8 cellular contexts compared by ENCODE assay signal in the genomic region with DNA sequence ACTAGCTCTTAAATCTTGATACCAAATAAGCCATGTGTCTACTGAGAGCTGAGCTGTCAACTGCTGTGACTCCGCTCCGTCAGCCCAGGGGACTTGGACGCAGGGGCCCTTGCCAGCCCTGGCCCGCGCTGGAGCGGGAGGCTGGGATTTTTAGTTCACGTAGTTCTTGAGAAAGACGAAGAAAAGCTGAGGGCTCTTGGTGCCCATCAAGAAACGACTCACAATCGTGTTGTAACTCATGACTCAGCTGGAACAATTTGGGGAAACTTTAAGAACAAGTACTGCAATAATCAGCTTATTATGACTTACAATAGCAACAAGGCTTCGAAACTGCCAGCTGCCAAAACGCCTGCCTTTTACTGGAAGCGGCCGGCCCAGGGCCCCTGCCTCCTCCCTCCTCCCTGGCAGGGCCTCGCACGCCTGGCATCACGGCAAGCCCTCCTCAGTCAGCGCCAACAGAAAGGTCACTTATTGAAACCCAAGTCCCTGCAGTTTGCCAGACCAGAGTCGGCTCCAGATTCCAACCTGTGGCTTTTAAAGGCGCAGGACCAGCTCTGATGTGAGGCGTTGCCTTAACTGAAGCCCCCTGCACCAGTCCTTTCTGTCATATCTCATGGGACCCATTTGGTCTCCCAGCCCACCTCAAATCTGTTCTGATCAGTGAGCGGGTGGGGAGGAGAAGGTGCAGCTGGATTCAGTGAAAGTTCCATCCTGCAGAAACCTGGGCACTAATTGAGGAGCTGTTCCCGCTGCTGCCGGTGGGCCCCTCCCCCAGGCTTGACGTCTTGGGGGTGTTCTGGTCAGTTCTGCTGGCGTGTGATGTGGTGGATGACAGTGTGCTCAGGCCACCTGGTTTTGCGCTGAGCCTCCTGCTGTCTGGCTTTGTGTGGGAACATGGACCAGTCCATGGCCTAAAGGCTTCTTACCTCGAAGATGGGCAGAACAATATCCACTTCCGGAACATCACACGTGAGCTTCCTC.
DNase-seq lines count a peak whose midpoint lies in the region; ATAC-seq and TF ChIP-seq lines count a peak whose summit lies in the region.

No MANE protein-coding gene starts in this region.

- no peak overlapping the region for H2AFZ ChIP-seq in HCT116 (ENCODE audit: low read depth, low read length, poor library complexity, severe bottlenecking)

- no peaks in the 10 kb centered on the region for H3K9me3 ChIP-seq in A673 (ENCODE audit: low read depth, low read length, poor library complexity, severe bottlenecking)
- H3K9me3 ChIP-seq in HCT116 (ENCODE audit: control insufficient read depth in 1 of 2, insufficient read depth in 1 of 2, low read depth in 1 of 2, low read length in 2 of 2) = no peaks in the 10 kb centered on the region
- H3K9me3 ChIP-seq in adipocyte (ENCODE audit: control insufficient read depth, low read length) = no peaks in the 10 kb centered on the region

- RAD21 ChIA-PET in HCT116 (lab: Charles Lee; ENCODE audit: low non-redundant PET in 1 of 2, low total read pairs in 2 of 2, uncharacterized antibody in 2 of 2, unreplicated experiment in 2 of 2) = interaction anchor here (1.7 to 3.1 kb wide), 3 partner anchors 232 to 1091 kb away, joined by 4 to 25 read pairs (median 13); no protein-coding TSS in a partner anchor

- TF ChIP-seq RAD21 in HCT116 (IDR thresholded peaks at IDR 0.05; ENCODE audit: low read depth) = no peak

- H3K4me1 ChIP-seq in A673 (ENCODE audit: insufficient read depth, low read length, poor library complexity, severe bottlenecking) = peaks cover 37% of the 10 kb centered on the region
- no peaks in the 10 kb centered on the region; a peak in 1 of 4 replicates for H3K4me1 ChIP-seq in HCT116 (ENCODE audit: control insufficient read depth in 1 of 2, insufficient read depth in 2 of 2, low read length in 2 of 2)
- peaks cover 44% of the 10 kb centered on the region for H3K4me1 ChIP-seq in adipocyte (ENCODE audit: control insufficient read depth, insufficient read depth, low read length)

- H3K4me1 Mint-ChIP-seq in progenitor cell of endocrine pancreas (ENCODE audit: low read depth) = peaks cover 4% of the 10 kb centered on the region

- TF ChIP-seq POLR2A in HCT116 (IDR thresholded peaks at IDR 0.05; ENCODE audit: borderline replicate concordance, extremely low read depth, insufficient read depth, insufficient read length) = no peak

- CTCF ChIA-PET in A673 (lab: Charles Lee) = interaction anchor here (0.7 to 3.2 kb wide), 5 partner anchors 8 to 1091 kb away, joined by 3 to 24 read pairs (median 8); no protein-coding TSS in a partner anchor
- CTCF ChIA-PET in HCT116 (lab: Charles Lee) = interaction anchor here (1.0 to 7.3 kb wide), 5 partner anchors 9 to 1091 kb away, joined by 3 to 125 read pairs (median 13); no protein-coding TSS in a partner anchor

- H3K9me3 Mint-ChIP-seq in progenitor cell of endocrine pancreas (ENCODE audit: low read depth) = no peaks in the 10 kb centered on the region

- POLR2A ChIA-PET in A673 (lab: Charles Lee; ENCODE audit: low non-redundant PET) = interaction anchor here (0.6 kb wide), 1 partner anchor 176 kb away, joined by 3 read pairs; no protein-coding TSS in a partner anchor
- POLR2A ChIA-PET in HCT116 (lab: Charles Lee) = interaction anchor here (0.8 to 1.0 kb wide), 3 partner anchors 9 to 227 kb away, joined by 3 to 4 read pairs (median 4); no protein-coding TSS in a partner anchor

- BruUV-seq in A673 (replicated peaks; lab: Mats Ljungman, UMichigan) = no TSS peak
- BruUV-seq in HCT116 (replicated peaks; lab: Mats Ljungman, UMichigan) = no TSS peak

- DNase-seq in A673 (ENCODE audit: low spot score) (peak; percentile 82), HCT116 (ENCODE audit: low read depth, low spot score) (no peak), adipocyte (ENCODE audit: low read depth) (peak; percentile 93), cardiac septum (ENCODE audit: low spot score) (peak; percentile 92), progenitor cell of endocrine pancreas (ENCODE audit: low spot score, unreplicated experiment) (no peak), HUDEP-2 (lab: John Stamatoyannopoulos, UW; ENCODE audit: unreplicated experiment in 76 of 76) (no peak)

- H3K4me3 Mint-ChIP-seq in progenitor cell of endocrine pancreas (ENCODE audit: low read depth) = no peak overlapping the region

- H3K4me2 ChIP-seq in HCT116 (ENCODE audit: low read length) = no peak overlapping the region

- peaks cover 36% of the 10 kb centered on the region for H3K36me3 ChIP-seq in A673 (ENCODE audit: insufficient read depth, low read length, poor library complexity, severe bottlenecking)
- peaks cover 20 to 23% of the 10 kb centered on the region in 2 experiments for H3K36me3 ChIP-seq in HCT116 (ENCODE audit: control insufficient read depth in 1 of 2, insufficient read depth in 2 of 2, low read length in 2 of 2)
- peaks cover 40% of the 10 kb centered on the region for H3K36me3 ChIP-seq in adipocyte (ENCODE audit: control insufficient read depth, insufficient read depth, low read length, severe bottlenecking)

- H3K79me2 ChIP-seq in HCT116 (ENCODE audit: insufficient read depth, low read length) = peaks cover 9% of the 10 kb centered on the region; the same call in 1 of the 2 replicates

- H3K9ac ChIP-seq in HCT116 (ENCODE audit: low read length) (no peak overlapping the region), adipocyte (ENCODE audit: low read length) (peak overlapping the region; percentile 83)

- H3K27ac ChIP-seq in A673 (ENCODE audit: low read depth, low read length, poor library complexity, severe bottlenecking) = peak overlapping the region; percentile 76
- no peak overlapping the region for H3K27ac ChIP-seq in HCT116 (ENCODE audit: low read depth, low read length)

- no peak; the same call in 1 of the 2 replicates for ATAC-seq in HCT116
- no peak for ATAC-seq in HG03039 (IDR thresholded peaks at IDR 0.05; ENCODE audit: unreplicated experiment)
- no peak for ATAC-seq in GM21423 (IDR thresholded peaks at IDR 0.05; ENCODE audit: unreplicated experiment)

- intact Hi-C loops in A673 (cut with micrococcal nuclease; ENCODE audit: unreplicated experiment) (loop anchor here (5.0 kb wide), 1 partner anchor 1293 kb away; no protein-coding TSS in a partner anchor), HCT116 (cut with micrococcal nuclease) (no loop called here), cardiac septum (cut with DNase I) (loop anchor here (5.0 kb wide), 1 partner anchor 227 kb away; no protein-coding TSS in a partner anchor)

- no peaks in the 10 kb centered on the region for H3K27me3 ChIP-seq in A673 (replicated peaks; ENCODE audit: insufficient read depth, low read depth, low read length, poor library complexity)
- no peaks in the 10 kb centered on the region for H3K27me3 ChIP-seq in HCT116 (ENCODE audit: insufficient read depth, low read length)
- no peaks in the 10 kb centered on the region for H3K27me3 ChIP-seq in adipocyte (replicated peaks; ENCODE audit: control insufficient read depth, insufficient read depth, low read length)

- TF ChIP-seq CTCF in A673 (conservative IDR thresholded peaks at IDR 0.05; ENCODE audit: low read depth, low read length) (no peak), HCT116 (IDR thresholded peaks at IDR 0.05 in 2 of 3, conservative IDR thresholded peaks at IDR 0.05 in 1 of 3; ENCODE audit: borderline replicate concordance in 1 of 3, insufficient read depth in 1 of 3, low read depth in 2 of 3, low read length in 2 of 3) (no peak), progenitor cell of endocrine pancreas (IDR thresholded peaks at IDR 0.05; ENCODE audit: unreplicated experiment) (no peak)

- H4K20me1 ChIP-seq in HCT116 (ENCODE audit: insufficient read depth) = no peaks in the 10 kb centered on the region

- peak overlapping the region; percentile 74 for H3K27ac Mint-ChIP-seq in progenitor cell of endocrine pancreas

- peaks cover 13% of the 10 kb centered on the region for H3K36me3 Mint-ChIP-seq in progenitor cell of endocrine pancreas (ENCODE audit: insufficient read depth)

- no peak overlapping the region for H3K4me3 ChIP-seq in A673 (ENCODE audit: low read depth, low read length, poor library complexity, severe bottlenecking)
- H3K4me3 ChIP-seq in HCT116 (replicated peaks in 1 of 2; ENCODE audit: low read depth in 1 of 2, low read length in 2 of 2) = no peak overlapping the region
- peak overlapping the region; percentile 64 for H3K4me3 ChIP-seq in adipocyte (ENCODE audit: low read length)

- peaks cover 11% of the 10 kb centered on the region for H3K27me3 Mint-ChIP-seq in progenitor cell of endocrine pancreas

- no peaks in the 10 kb centered on the region for H3K9me2 ChIP-seq in HCT116 (ENCODE audit: insufficient read depth)

TF ChIP-seq in HCT116, 20 proteins besides CTCF, POLR2A, EP300 and RAD21:
- no peak for TF ChIP-seq ELF1 (IDR thresholded peaks at IDR 0.05; ENCODE audit: borderline replicate concordance, low read depth)
- no peak for TF ChIP-seq EZH2 (IDR thresholded peaks at IDR 0.05)
- TF ChIP-seq POLR2AphosphoS5 (IDR thresholded peaks at IDR 0.05; ENCODE audit: low read depth, low read length) = peak; percentile 39; the same call in 1 of the 2 replicates
- no peak for TF ChIP-seq CBX3 (IDR thresholded peaks at IDR 0.05; ENCODE audit: low read depth)
- TF ChIP-seq JUND (IDR thresholded peaks at IDR 0.05) = peak; percentile 20; the same call in 1 of the 2 replicates

Comparison
In these comparisons a context has a peak if more than half of its experiments do, and no peak if none do; other contexts are left out.
1. DNase-seq: peak in A673 (single experiment), adipocyte (single experiment) and cardiac septum (single experiment); none in HCT116 (single experiment), progenitor cell of endocrine pancreas (single experiment) and HUDEP-2 (0 of 76).